8 cellular contexts compared by ENCODE assay signal in genomic region chr16:11100239-11100750, GRCh38.
DNase-seq lines count a peak whose midpoint lies in the region; ATAC-seq, FAIRE-seq and TF ChIP-seq lines count a peak whose summit lies in the region.

No MANE protein-coding gene starts in this region.

- H3K36me3 ChIP-seq in right lobe of liver (peaks cover 0 to 2% (median 0%) of the 10 kb centered on the region in 4 donors), suprapubic skin (no peaks in the 10 kb centered on the region)

- H3K36me3 Mint-ChIP-seq in brain = peaks cover 2% of the 10 kb centered on the region

- H3K27me3 ChIP-seq in right lobe of liver = no peaks in the 10 kb centered on the region
- H3K27me3 ChIP-seq in suprapubic skin = no peaks in the 10 kb centered on the region

- TF ChIP-seq EP300 in suprapubic skin (IDR thresholded peaks at IDR 0.05) = no peak

- H3K9me3 ChIP-seq in right lobe of liver (no peaks in the 10 kb centered on the region), suprapubic skin (no peaks in the 10 kb centered on the region)

- no peak for TF ChIP-seq POLR2A in NB4 (IDR thresholded peaks at IDR 0.05; ENCODE audit: extremely low read depth, insufficient read length)
- TF ChIP-seq POLR2A in right lobe of liver (IDR thresholded peaks at IDR 0.05) = no peak
- no peak for TF ChIP-seq POLR2A in suprapubic skin (IDR thresholded peaks at IDR 0.05)
- no peak for TF ChIP-seq POLR2A in GM12892 (IDR thresholded peaks at IDR 0.05; ENCODE audit: low read depth, low read length)

- H3K9me3 Mint-ChIP-seq in brain = peaks cover 0 to 2% (median 0%) of the 10 kb centered on the region in 5 experiments

- DNase-seq in 8988T (peak; percentile 29), NB4 (ENCODE audit: low read depth) (peak; percentile 88), right lobe of liver (no peak), suprapubic skin (ENCODE audit: low spot score in 2 of 2) (peak in 1 of 2 donors; percentile 64), DMS79 (lab: John Stamatoyannopoulos, UW) (no peak), GM12892 (ENCODE audit: insufficient read length) (no peak)

- H3K4me3 ChIP-seq in NB4 (ENCODE audit: low read depth, low read length) (no peak overlapping the region), right lobe of liver (no peak overlapping the region), suprapubic skin (no peak overlapping the region)

- no peak for TF ChIP-seq CTCF in NB4 (IDR thresholded peaks at IDR 0.05; ENCODE audit: low read depth, low read length)
- TF ChIP-seq CTCF in brain (conservative IDR thresholded peaks at IDR 0.05) = no peak
- TF ChIP-seq CTCF in right lobe of liver (IDR thresholded peaks at IDR 0.05) = peak in 2 of 4 donors; percentile 6 to 11
- TF ChIP-seq CTCF in suprapubic skin (IDR thresholded peaks at IDR 0.05) = no peak

- peaks cover 0 to 30% (median 6%) of the 10 kb centered on the region in 4 donors for H3K4me1 ChIP-seq in right lobe of liver
- peaks cover 36% of the 10 kb centered on the region for H3K4me1 ChIP-seq in suprapubic skin

- no peaks in the 10 kb centered on the region for H3K27me3 Mint-ChIP-seq in brain

- peak; percentile 52 for ATAC-seq in GM18867 (IDR thresholded peaks at IDR 0.05; ENCODE audit: unreplicated experiment)
- peak; percentile 10 to 58 (median 14) for ATAC-seq in right lobe of liver

- H3K27ac Mint-ChIP-seq in brain = peak overlapping the region; percentile 54 to 95 (median 72)

- no peak for FAIRE-seq in GM12892 (lab: Jason Lieb, UNC)

- H3K27ac ChIP-seq in right lobe of liver (peak overlapping the region; percentile 5 to 33 (median 31)), suprapubic skin (peak overlapping the region; percentile 25)

- WGBS in right lobe of liver (ENCODE audit: insufficient coverage, low coverage, low lambda C conversion rate, missing lambda C conversion rate) = 61% methylated on average over 5 of the region's 6 CpGs
- 50% methylated on average over 6 of the region's 6 CpGs for WGBS in suprapubic skin

- peak overlapping the region in 1 of 5 experiments; percentile 24 for H3K4me3 Mint-ChIP-seq in brain

- intact Hi-C loops in right lobe of liver (cut with DNase I) = no loop called here

- peaks cover 82% of the 10 kb centered on the region for H3K4me1 Mint-ChIP-seq in brain

Comparison
In these comparisons a context has a peak if more than half of its experiments do, and no peak if none do; other contexts are left out.
1. DNase-seq: peak in 8988T (single experiment) and NB4 (single experiment); none in right lobe of liver (0 of 3), DMS79 (single experiment) and GM12892 (single experiment).